Comparison of ENCODE assay signal across 1 cellular context in genomic region chr11:128946646-128947045, GRCh38.
TF ChIP-seq lines count a peak whose summit lies in the region.

No MANE protein-coding gene starts in this region.

TF ChIP-seq in GM23338, 12 proteins besides CTCF, POLR2A, EP300 and RAD21 (continued from another document):
- TF ChIP-seq ZNF462 (CRISPR knock-in tag; IDR thresholded peaks at IDR 0.05), result no peak
- no peak for TF ChIP-seq JUNB (IDR thresholded peaks at IDR 0.05; ENCODE audit: unreplicated experiment)
- no peak for TF ChIP-seq CREB1 (CRISPR knock-in tag; IDR thresholded peaks at IDR 0.05; ENCODE audit: low read depth)
